16 cellular contexts compared by ENCODE assay signal in genomic region chr3:188084751-188085595, GRCh38.
"Had no signal": no experiment of that assay in that cellular context is flagged by ENCODE, and none has a peak within 500 bp of the region (broad histone marks: within the 10 kb centered on the region; RNA-seq: fewer than 3 reads in every experiment).

No MANE protein-coding gene starts in this region.

- DNase-seq: activated CD4-positive, alpha-beta memory T cell treated with anti-CD3 and anti-CD28 coated beads, Interleukin-2, amount 10 ng/mL, durations not matched to agents 7 days and 5 days; activated CD4-positive, alpha-beta T cell treated with anti-CD3 and anti-CD28 coated beads for 36 hours; activated gamma-delta T cell; activated naive CD8-positive, alpha-beta T cell treated with anti-CD3 and anti-CD28 coated beads for 36 hours; activated T-cell treated with anti-CD3 and anti-CD28 coated beads, Interleukin-2, amount 50 U/mL, for 48 hours; brain microvascular endothelial cell; cerebellar nuclear complex; esophagus squamous epithelium; foreskin fibroblast; heart left ventricle; kidney; left ventricle myocardium superior; retina; small intestine; T-helper 9 cell had no signal

- H3K4me3 ChIP-seq: esophagus squamous epithelium, heart left ventricle, tibial nerve had no signal

- H3K27ac ChIP-seq: brain microvascular endothelial cell, esophagus squamous epithelium, heart left ventricle, tibial nerve had no signal

- H3K4me1 ChIP-seq: esophagus squamous epithelium had no signal

- ATAC-seq: activated CD4-positive, alpha-beta T cell treated with anti-CD3 and anti-CD28 coated beads for 36 hours; heart left ventricle; left ventricle myocardium superior had no signal

- H3K9me3 ChIP-seq: esophagus squamous epithelium had no signal

- H3K36me3 ChIP-seq: brain microvascular endothelial cell, esophagus squamous epithelium, heart left ventricle, tibial nerve had no signal

- H3K27me3 ChIP-seq: brain microvascular endothelial cell, esophagus squamous epithelium, heart left ventricle, tibial nerve had no signal
